1 cellular context compared by ENCODE assay signal in the genomic region with DNA sequence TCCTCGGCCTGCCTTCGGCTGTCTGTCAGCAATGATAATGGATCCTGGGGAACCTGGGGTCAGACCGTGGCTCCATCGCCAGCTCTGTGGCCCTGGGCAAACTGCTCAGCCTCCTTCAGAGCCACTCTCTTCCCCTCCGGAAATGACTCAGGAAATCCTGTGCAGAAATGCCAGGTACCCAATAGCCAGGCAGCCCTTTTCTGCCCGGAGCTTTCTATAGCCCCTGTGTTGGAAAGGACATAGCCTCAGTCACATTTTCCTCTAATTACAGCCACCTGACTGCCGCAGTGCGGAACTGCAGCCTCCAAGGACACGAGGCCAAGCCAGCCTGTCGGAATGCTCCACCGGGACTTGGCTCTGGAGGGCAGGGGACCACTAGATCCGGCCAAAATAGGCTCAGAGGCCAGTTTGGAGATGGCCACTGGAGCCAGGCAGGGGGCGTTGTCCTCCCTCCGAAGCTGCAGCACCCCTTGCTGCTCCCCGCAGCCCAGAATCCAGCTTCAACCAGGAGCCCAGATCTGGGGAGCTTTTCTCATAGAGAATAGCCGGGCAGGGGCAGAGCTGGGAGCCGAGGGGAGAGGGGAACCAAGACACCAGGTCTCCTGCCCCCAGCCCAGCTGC.
A peak's percentile ranks its signal among the peaks of the same experiment; 100 is the strongest.
TF ChIP-seq lines count a peak whose summit lies in the region.

No MANE protein-coding gene starts in this region.

TF ChIP-seq in HepG2, 621 proteins besides CTCF, POLR2A, EP300 and RAD21 (continues in another document):
- TF ChIP-seq, protein P1, sequence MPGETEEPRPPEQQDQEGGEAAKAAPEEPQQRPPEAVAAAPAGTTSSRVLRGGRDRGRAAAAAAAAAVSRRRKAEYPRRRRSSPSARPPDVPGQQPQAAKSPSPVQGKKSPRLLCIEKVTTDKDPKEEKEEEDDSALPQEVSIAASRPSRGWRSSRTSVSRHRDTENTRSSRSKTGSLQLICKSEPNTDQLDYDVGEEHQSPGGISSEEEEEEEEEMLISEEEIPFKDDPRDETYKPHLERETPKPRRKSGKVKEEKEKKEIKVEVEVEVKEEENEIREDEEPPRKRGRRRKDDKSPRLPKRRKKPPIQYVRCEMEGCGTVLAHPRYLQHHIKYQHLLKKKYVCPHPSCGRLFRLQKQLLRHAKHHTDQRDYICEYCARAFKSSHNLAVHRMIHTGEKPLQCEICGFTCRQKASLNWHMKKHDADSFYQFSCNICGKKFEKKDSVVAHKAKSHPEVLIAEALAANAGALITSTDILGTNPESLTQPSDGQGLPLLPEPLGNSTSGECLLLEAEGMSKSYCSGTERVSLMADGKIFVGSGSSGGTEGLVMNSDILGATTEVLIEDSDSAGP (CRISPR knock-in tag; IDR thresholded peaks at IDR 0.05; ENCODE audit: borderline replicate concordance), result peak; percentile 16; the same call in 1 of the 2 replicates
- TF ChIP-seq KLF11 (CRISPR knock-in tag; IDR thresholded peaks at IDR 0.05) (no peak), ATF7 (IDR thresholded peaks at IDR 0.05) (no peak), ATF7 (CRISPR knock-in tag; IDR thresholded peaks at IDR 0.05) (no peak), ARNTL (CRISPR knock-in tag; IDR thresholded peaks at IDR 0.05) (peak; percentile 79), MEIS1 (CRISPR knock-in tag; IDR thresholded peaks at IDR 0.05; ENCODE audit: borderline replicate concordance) (no peak), SMARCE1 (IDR thresholded peaks at IDR 0.05; ENCODE audit: borderline replicate concordance) (no peak), ZNF431 (CRISPR knock-in tag; IDR thresholded peaks at IDR 0.05; ENCODE audit: borderline replicate concordance, low read depth) (no peak), SMYD3 (CRISPR knock-in tag; IDR thresholded peaks at IDR 0.05) (no peak), ZBTB8A (CRISPR knock-in tag; IDR thresholded peaks at IDR 0.05; ENCODE audit: borderline replicate concordance, low read depth) (no peak), TEAD3 (CRISPR knock-in tag; optimal IDR thresholded peaks at IDR 0.05; ENCODE audit: borderline replicate concordance) (peak; percentile 66), ZNF557 (CRISPR knock-in tag; IDR thresholded peaks at IDR 0.05) (no peak), ZNF33A (CRISPR knock-in tag; IDR thresholded peaks at IDR 0.05; ENCODE audit: borderline replicate concordance) (no peak), ZNF234 (CRISPR knock-in tag; conservative IDR thresholded peaks at IDR 0.05) (no peak), ZNF552 (CRISPR knock-in tag; IDR thresholded peaks at IDR 0.05; ENCODE audit: borderline replicate concordance) (no peak), HNF4A (CRISPR knock-in tag; IDR thresholded peaks at IDR 0.05) (peak; percentile 21; the same call in 1 of the 2 replicates), ZNF792 (CRISPR knock-in tag; IDR thresholded peaks at IDR 0.05) (0 out of 2 replicates have a peak, but pooled peaks have one; percentile 38), RBM39 (IDR thresholded peaks at IDR 0.05; ENCODE audit: low read depth, low read length, poor library complexity, severe bottlenecking) (no peak), ADNP (CRISPR knock-in tag; IDR thresholded peaks at IDR 0.05) (no peak), ETV5 (CRISPR knock-in tag; IDR thresholded peaks at IDR 0.05; ENCODE audit: borderline replicate concordance) (peak; percentile 17; the same call in 1 of the 2 replicates), ZSCAN21 (CRISPR knock-in tag; IDR thresholded peaks at IDR 0.05; ENCODE audit: borderline replicate concordance) (0 out of 2 replicates have a peak, but pooled peaks have one; percentile 25), MXD4 (CRISPR knock-in tag; IDR thresholded peaks at IDR 0.05) (peak; percentile 51; the same call in 1 of the 2 replicates), NCOA1 (CRISPR knock-in tag; IDR thresholded peaks at IDR 0.05) (0 out of 2 replicates have a peak, but pooled peaks have one; percentile 58), FOXJ3 (CRISPR knock-in tag; IDR thresholded peaks at IDR 0.05; ENCODE audit: borderline replicate concordance) (no peak), LCORL (IDR thresholded peaks at IDR 0.05) (no peak), LCORL (CRISPR knock-in tag; IDR thresholded peaks at IDR 0.05) (peak; percentile 70), HNF4G (IDR thresholded peaks at IDR 0.05; ENCODE audit: borderline replicate concordance, low read depth, low read length) (0 out of 2 replicates have a peak, but pooled peaks have one; percentile 8), HNF4G (CRISPR knock-in tag; IDR thresholded peaks at IDR 0.05; ENCODE audit: borderline replicate concordance, low read depth) (no peak), MTA1 (CRISPR knock-in tag; IDR thresholded peaks at IDR 0.05; ENCODE audit: borderline replicate concordance) (0 out of 2 replicates have a peak, but pooled peaks have one; percentile 26), ZBTB21 (CRISPR knock-in tag; IDR thresholded peaks at IDR 0.05) (no peak), ZNF263 (CRISPR knock-in tag; IDR thresholded peaks at IDR 0.05) (peak; percentile 60; the same call in 1 of the 2 replicates)
- TF ChIP-seq, protein P2, sequence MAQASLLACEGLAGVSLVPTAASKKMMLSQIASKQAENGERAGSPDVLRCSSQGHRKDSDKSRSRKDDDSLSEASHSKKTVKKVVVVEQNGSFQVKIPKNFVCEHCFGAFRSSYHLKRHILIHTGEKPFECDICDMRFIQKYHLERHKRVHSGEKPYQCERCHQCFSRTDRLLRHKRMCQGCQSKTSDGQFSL (CRISPR knock-in tag; IDR thresholded peaks at IDR 0.05), result no peak
- TF ChIP-seq, protein P3, sequence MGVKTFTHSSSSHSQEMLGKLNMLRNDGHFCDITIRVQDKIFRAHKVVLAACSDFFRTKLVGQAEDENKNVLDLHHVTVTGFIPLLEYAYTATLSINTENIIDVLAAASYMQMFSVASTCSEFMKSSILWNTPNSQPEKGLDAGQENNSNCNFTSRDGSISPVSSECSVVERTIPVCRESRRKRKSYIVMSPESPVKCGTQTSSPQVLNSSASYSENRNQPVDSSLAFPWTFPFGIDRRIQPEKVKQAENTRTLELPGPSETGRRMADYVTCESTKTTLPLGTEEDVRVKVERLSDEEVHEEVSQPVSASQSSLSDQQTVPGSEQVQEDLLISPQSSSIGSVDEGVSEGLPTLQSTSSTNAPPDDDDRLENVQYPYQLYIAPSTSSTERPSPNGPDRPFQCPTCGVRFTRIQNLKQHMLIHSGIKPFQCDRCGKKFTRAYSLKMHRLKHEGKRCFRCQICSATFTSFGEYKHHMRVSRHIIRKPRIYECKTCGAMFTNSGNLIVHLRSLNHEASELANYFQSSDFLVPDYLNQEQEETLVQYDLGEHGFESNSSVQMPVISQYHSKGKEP (CRISPR knock-in tag; IDR thresholded peaks at IDR 0.05), result no peak
- TF ChIP-seq, protein P4, sequence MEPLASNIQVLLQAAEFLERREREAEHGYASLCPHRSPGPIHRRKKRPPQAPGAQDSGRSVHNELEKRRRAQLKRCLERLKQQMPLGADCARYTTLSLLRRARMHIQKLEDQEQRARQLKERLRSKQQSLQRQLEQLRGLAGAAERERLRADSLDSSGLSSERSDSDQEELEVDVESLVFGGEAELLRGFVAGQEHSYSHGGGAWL (CRISPR knock-in tag; IDR thresholded peaks at IDR 0.05), result 0 out of 2 replicates have a peak, but pooled peaks have one; percentile 51
- TF ChIP-seq, protein P5, sequence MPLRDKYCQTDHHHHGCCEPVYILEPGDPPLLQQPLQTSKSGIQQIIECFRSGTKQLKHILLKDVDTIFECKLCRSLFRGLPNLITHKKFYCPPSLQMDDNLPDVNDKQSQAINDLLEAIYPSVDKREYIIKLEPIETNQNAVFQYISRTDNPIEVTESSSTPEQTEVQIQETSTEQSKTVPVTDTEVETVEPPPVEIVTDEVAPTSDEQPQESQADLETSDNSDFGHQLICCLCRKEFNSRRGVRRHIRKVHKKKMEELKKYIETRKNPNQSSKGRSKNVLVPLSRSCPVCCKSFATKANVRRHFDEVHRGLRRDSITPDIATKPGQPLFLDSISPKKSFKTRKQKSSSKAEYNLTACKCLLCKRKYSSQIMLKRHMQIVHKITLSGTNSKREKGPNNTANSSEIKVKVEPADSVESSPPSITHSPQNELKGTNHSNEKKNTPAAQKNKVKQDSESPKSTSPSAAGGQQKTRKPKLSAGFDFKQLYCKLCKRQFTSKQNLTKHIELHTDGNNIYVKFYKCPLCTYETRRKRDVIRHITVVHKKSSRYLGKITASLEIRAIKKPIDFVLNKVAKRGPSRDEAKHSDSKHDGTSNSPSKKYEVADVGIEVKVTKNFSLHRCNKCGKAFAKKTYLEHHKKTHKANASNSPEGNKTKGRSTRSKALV (CRISPR knock-in tag; IDR thresholded peaks at IDR 0.05), result 0 out of 2 replicates have a peak, but pooled peaks have one; percentile 20
- TF ChIP-seq, protein P6, sequence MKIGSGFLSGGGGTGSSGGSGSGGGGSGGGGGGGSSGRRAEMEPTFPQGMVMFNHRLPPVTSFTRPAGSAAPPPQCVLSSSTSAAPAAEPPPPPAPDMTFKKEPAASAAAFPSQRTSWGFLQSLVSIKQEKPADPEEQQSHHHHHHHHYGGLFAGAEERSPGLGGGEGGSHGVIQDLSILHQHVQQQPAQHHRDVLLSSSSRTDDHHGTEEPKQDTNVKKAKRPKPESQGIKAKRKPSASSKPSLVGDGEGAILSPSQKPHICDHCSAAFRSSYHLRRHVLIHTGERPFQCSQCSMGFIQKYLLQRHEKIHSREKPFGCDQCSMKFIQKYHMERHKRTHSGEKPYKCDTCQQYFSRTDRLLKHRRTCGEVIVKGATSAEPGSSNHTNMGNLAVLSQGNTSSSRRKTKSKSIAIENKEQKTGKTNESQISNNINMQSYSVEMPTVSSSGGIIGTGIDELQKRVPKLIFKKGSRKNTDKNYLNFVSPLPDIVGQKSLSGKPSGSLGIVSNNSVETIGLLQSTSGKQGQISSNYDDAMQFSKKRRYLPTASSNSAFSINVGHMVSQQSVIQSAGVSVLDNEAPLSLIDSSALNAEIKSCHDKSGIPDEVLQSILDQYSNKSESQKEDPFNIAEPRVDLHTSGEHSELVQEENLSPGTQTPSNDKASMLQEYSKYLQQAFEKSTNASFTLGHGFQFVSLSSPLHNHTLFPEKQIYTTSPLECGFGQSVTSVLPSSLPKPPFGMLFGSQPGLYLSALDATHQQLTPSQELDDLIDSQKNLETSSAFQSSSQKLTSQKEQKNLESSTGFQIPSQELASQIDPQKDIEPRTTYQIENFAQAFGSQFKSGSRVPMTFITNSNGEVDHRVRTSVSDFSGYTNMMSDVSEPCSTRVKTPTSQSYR (CRISPR knock-in tag; IDR thresholded peaks at IDR 0.05; ENCODE audit: borderline replicate concordance), result no peak
- TF ChIP-seq, protein P7, sequence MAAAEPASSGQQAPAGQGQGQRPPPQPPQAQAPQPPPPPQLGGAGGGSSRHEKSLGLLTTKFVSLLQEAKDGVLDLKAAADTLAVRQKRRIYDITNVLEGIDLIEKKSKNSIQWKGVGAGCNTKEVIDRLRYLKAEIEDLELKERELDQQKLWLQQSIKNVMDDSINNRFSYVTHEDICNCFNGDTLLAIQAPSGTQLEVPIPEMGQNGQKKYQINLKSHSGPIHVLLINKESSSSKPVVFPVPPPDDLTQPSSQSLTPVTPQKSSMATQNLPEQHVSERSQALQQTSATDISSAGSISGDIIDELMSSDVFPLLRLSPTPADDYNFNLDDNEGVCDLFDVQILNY (CRISPR knock-in tag; conservative IDR thresholded peaks at IDR 0.05), result no peak
- TF ChIP-seq, protein P8, sequence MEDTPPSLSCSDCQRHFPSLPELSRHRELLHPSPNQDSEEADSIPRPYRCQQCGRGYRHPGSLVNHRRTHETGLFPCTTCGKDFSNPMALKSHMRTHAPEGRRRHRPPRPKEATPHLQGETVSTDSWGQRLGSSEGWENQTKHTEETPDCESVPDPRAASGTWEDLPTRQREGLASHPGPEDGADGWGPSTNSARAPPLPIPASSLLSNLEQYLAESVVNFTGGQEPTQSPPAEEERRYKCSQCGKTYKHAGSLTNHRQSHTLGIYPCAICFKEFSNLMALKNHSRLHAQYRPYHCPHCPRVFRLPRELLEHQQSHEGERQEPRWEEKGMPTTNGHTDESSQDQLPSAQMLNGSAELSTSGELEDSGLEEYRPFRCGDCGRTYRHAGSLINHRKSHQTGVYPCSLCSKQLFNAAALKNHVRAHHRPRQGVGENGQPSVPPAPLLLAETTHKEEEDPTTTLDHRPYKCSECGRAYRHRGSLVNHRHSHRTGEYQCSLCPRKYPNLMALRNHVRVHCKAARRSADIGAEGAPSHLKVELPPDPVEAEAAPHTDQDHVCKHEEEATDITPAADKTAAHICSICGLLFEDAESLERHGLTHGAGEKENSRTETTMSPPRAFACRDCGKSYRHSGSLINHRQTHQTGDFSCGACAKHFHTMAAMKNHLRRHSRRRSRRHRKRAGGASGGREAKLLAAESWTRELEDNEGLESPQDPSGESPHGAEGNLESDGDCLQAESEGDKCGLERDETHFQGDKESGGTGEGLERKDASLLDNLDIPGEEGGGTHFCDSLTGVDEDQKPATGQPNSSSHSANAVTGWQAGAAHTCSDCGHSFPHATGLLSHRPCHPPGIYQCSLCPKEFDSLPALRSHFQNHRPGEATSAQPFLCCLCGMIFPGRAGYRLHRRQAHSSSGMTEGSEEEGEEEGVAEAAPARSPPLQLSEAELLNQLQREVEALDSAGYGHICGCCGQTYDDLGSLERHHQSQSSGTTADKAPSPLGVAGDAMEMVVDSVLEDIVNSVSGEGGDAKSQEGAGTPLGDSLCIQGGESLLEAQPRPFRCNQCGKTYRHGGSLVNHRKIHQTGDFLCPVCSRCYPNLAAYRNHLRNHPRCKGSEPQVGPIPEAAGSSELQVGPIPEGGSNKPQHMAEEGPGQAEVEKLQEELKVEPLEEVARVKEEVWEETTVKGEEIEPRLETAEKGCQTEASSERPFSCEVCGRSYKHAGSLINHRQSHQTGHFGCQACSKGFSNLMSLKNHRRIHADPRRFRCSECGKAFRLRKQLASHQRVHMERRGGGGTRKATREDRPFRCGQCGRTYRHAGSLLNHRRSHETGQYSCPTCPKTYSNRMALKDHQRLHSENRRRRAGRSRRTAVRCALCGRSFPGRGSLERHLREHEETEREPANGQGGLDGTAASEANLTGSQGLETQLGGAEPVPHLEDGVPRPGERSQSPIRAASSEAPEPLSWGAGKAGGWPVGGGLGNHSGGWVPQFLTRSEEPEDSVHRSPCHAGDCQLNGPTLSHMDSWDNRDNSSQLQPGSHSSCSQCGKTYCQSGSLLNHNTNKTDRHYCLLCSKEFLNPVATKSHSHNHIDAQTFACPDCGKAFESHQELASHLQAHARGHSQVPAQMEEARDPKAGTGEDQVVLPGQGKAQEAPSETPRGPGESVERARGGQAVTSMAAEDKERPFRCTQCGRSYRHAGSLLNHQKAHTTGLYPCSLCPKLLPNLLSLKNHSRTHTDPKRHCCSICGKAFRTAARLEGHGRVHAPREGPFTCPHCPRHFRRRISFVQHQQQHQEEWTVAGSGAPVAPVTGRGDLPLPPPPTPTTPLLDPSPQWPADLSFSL (CRISPR knock-in tag; IDR thresholded peaks at IDR 0.05), result no peak
- TF ChIP-seq, protein P9, sequence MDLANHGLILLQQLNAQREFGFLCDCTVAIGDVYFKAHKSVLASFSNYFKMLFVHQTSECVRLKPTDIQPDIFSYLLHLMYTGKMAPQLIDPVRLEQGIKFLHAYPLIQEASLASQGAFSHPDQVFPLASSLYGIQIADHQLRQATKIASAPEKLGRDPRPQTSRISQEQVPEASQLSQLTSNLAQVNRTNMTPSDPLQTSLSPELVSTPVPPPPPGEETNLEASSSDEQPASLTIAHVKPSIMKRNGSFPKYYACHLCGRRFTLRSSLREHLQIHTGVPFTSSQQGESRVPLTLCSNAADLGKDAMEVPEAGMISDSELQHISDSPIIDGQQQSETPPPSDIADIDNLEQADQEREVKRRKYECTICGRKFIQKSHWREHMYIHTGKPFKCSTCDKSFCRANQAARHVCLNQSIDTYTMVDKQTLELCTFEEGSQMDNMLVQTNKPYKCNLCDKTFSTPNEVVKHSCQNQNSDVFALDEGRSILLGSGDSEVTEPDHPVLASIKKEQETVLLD (CRISPR knock-in tag; IDR thresholded peaks at IDR 0.05; ENCODE audit: low read depth), result no peak
